1 cellular context compared by ENCODE assay signal in the genomic region with DNA sequence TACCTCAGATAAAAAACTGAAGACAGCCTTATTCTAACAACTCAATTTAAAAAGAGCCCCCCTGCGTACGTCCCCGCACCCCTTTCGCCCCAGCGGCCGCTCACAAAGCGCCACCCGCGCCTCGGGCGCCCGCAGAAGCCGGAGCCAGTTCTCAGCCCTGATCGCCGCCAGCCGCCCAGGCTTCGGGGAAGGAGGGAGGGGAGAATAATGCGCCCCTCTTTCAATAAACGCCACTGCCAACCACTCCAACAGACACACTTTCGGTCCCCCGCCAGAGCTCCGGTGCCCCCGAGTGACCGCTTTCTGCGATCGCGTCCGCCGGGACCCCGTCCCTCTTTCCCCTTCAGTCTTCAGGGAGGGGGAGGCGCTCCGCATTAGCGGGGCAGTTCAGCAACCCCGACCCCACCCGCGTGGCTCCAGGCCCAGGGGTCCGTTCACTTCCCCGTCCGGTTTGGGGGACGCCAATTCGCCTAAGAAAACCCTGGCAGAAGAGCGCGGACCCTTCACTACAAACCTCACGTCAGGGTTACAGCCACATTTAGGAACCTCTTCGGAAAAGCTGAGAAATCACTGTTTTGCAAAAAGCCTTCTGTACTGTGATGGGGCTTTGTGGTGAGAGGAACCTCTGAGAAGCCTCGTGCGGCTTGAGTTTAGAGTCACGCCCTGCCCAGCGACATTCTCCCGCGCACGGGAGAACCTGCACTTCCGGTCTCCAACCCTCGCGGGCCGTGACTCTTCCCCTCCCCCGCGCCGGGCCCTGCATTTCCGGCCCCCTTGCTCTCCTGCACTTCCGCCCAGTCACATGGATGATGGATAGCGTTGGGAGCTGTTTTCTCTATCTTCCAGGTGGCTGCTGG.
TF ChIP-seq lines count a peak whose summit lies in the region.

No MANE protein-coding gene starts in this region.

TF ChIP-seq in H1, 55 proteins besides CTCF, POLR2A, EP300 and RAD21:
- TF ChIP-seq, protein P1, sequence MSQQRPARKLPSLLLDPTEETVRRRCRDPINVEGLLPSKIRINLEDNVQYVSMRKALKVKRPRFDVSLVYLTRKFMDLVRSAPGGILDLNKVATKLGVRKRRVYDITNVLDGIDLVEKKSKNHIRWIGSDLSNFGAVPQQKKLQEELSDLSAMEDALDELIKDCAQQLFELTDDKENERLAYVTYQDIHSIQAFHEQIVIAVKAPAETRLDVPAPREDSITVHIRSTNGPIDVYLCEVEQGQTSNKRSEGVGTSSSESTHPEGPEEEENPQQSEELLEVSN (IDR thresholded peaks at IDR 0.05) = peak; percentile 100
- TF ChIP-seq BACH1 (IDR thresholded peaks at IDR 0.05; ENCODE audit: low read length) (no peak), ASH2L (IDR thresholded peaks at IDR 0.05; ENCODE audit: low read length) (peak; percentile 86), CTBP2 (IDR thresholded peaks at IDR 0.05; ENCODE audit: borderline replicate concordance, insufficient read depth, insufficient read length, low read length) (no peak), POLR2AphosphoS5 (IDR thresholded peaks at IDR 0.05; ENCODE audit: low read depth, low read length) (no peak), EZH2 (IDR thresholded peaks at IDR 0.05; ENCODE audit: low read depth, low read length, severe bottlenecking) (peak; percentile 73), RNF2 (IDR thresholded peaks at IDR 0.05; ENCODE audit: borderline replicate concordance, low read depth, low read length, missing control alignments, poor library complexity, severe bottlenecking) (peak; percentile 76), SUZ12 (IDR thresholded peaks at IDR 0.05; ENCODE audit: low read length) (peak; percentile 80), EGR1 (IDR thresholded peaks at IDR 0.05; ENCODE audit: borderline replicate concordance, low read depth, low read length) (peak; percentile 62; the same call in 1 of the 2 replicates), GABPA (IDR thresholded peaks at IDR 0.05; ENCODE audit: borderline replicate concordance, insufficient read depth, low read length) (peak; percentile 93), TAF1 (IDR thresholded peaks at IDR 0.05; ENCODE audit: low read depth, low read length) (0 out of 2 replicates have a peak, but pooled peaks have one; percentile 41), CREB1 (IDR thresholded peaks at IDR 0.05) (0 out of 2 replicates have a peak, but pooled peaks have one; percentile 12), RBBP5 (IDR thresholded peaks at IDR 0.05; ENCODE audit: borderline replicate concordance, low read depth, low read length) (peak; percentile 73; the same call in 1 of the 2 replicates), KDM5A (IDR thresholded peaks at IDR 0.05; ENCODE audit: low read length) (no peak), HDAC2 (IDR thresholded peaks at IDR 0.05; ENCODE audit: borderline replicate concordance in 1 of 2, low read depth in 2 of 2, low read length in 2 of 2) (peak in 1 of 2 experiments; percentile 82; a peak in 1 of 4 replicates), GTF2F1 (IDR thresholded peaks at IDR 0.05; ENCODE audit: borderline replicate concordance, low read depth, low read length) (peak; percentile 67; the same call in 1 of the 2 replicates), NRF1 (IDR thresholded peaks at IDR 0.05; ENCODE audit: low read depth, low read length) (no peak), SIN3A (conservative IDR thresholded peaks at IDR 0.05 in 1 of 2, IDR thresholded peaks at IDR 0.05 in 1 of 2; ENCODE audit: low read depth in 1 of 2, low read length in 2 of 2) (no peak), CHD2 (IDR thresholded peaks at IDR 0.05; ENCODE audit: low read length) (peak; percentile 83), SP2 (IDR thresholded peaks at IDR 0.05; ENCODE audit: low read length) (no peak), BRCA1 (IDR thresholded peaks at IDR 0.05; ENCODE audit: low read depth, low read length) (peak; percentile 18; the same call in 1 of the 2 replicates), SIX5 (IDR thresholded peaks at IDR 0.05; ENCODE audit: low read depth, low read length) (no peak), KDM4A (IDR thresholded peaks at IDR 0.05; ENCODE audit: low read depth, low read length, severe bottlenecking) (peak; percentile 99), KDM1A (IDR thresholded peaks at IDR 0.05; ENCODE audit: borderline replicate concordance, low read length) (peak; percentile 27; the same call in 1 of the 2 replicates), YY1 (IDR thresholded peaks at IDR 0.05; ENCODE audit: low read depth, low read length) (0 out of 2 replicates have a peak, but pooled peaks have one; percentile 6), FOSL1 (IDR thresholded peaks at IDR 0.05; ENCODE audit: insufficient read depth, low read depth, low read length) (no peak)
- TF ChIP-seq, protein P2, sequence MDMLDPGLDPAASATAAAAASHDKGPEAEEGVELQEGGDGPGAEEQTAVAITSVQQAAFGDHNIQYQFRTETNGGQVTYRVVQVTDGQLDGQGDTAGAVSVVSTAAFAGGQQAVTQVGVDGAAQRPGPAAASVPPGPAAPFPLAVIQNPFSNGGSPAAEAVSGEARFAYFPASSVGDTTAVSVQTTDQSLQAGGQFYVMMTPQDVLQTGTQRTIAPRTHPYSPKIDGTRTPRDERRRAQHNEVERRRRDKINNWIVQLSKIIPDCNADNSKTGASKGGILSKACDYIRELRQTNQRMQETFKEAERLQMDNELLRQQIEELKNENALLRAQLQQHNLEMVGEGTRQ (IDR thresholded peaks at IDR 0.05; ENCODE audit: low read length) = no peak
- TF ChIP-seq, protein P3, sequence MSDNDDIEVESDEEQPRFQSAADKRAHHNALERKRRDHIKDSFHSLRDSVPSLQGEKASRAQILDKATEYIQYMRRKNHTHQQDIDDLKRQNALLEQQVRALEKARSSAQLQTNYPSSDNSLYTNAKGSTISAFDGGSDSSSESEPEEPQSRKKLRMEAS (IDR thresholded peaks at IDR 0.05) = peak; percentile 99
- TF ChIP-seq, protein P4, sequence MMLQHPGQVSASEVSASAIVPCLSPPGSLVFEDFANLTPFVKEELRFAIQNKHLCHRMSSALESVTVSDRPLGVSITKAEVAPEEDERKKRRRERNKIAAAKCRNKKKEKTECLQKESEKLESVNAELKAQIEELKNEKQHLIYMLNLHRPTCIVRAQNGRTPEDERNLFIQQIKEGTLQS (IDR thresholded peaks at IDR 0.05; ENCODE audit: insufficient read depth, low read depth, low read length) = no peak
- TF ChIP-seq, protein P5, sequence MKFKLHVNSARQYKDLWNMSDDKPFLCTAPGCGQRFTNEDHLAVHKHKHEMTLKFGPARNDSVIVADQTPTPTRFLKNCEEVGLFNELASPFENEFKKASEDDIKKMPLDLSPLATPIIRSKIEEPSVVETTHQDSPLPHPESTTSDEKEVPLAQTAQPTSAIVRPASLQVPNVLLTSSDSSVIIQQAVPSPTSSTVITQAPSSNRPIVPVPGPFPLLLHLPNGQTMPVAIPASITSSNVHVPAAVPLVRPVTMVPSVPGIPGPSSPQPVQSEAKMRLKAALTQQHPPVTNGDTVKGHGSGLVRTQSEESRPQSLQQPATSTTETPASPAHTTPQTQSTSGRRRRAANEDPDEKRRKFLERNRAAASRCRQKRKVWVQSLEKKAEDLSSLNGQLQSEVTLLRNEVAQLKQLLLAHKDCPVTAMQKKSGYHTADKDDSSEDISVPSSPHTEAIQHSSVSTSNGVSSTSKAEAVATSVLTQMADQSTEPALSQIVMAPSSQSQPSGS (IDR thresholded peaks at IDR 0.05; ENCODE audit: low read length) = no peak
